ENCODE assay signal across 8 cellular contexts in the genomic region with DNA sequence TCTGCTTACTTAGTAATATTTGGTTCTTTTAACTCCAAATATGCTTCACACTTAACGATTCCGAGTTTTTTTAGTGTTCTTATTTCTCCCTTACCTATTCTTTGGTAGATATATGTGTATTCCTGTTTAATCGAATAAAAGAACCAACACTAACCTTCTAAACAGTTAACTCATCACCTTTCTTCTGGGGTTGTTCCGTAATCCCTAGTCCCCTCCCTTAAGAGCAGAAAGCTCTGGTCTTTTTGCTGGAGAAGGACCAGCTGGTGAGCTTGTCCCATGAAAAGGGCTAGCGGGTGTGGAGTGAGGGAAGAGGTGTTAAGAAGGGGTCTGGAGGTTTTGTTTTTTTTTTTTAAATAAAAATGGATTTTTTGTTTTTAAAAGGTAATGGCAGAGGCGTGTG. TPM values are rescaled to one million over a fixed set of nuclear protein-coding genes. Genes with fewer than 3 reads are reported as not detected.
A peak's percentile ranks its signal among the peaks of the same experiment; 100 is the strongest.
DNase-seq lines count a peak whose midpoint lies in the region; ATAC-seq and TF ChIP-seq lines count a peak whose summit lies in the region.
"Not testable (repeated sequence)": the region's sequence is repeated elsewhere in the genome, so short reads cannot be mapped to it uniquely, and the experiment has no call there.

No MANE protein-coding gene starts in this region.

- WGBS in ectodermal cell, 2 experiments, result 40 to 43% methylated on average over 3 of the region's 6 CpGs

- not testable (repeated sequence) for H3K9ac ChIP-seq in rectal smooth muscle tissue (ENCODE audit: low read length)

- not testable (repeated sequence) for DNase-seq in AG04449 (ENCODE audit: low read depth, low spot score); WTC11 (ENCODE audit: low spot score); left lobe of liver (ENCODE audit: low spot score)

- H3K27ac Mint-ChIP-seq in WTC11, result not testable (repeated sequence)

- peak overlapping the region; percentile 55 for H3K4me3 Mint-ChIP-seq in WTC11

- CTCF ChIA-PET in AG04449 (lab: Yijun Ruan, JAX); WTC11 (lab: Charles Lee): not testable (repeated sequence)

- H3K9me3 Mint-ChIP-seq in WTC11, result not testable (repeated sequence)

- H3K36me3 Mint-ChIP-seq in WTC11, result not testable (repeated sequence)

- H3K27ac ChIP-seq in ectodermal cell (ENCODE audit: insufficient read depth, low read depth, low read length, poor library complexity, severe bottlenecking); rectal smooth muscle tissue (ENCODE audit: low read depth, low read length): not testable (repeated sequence)

- H3K4me1 Mint-ChIP-seq in WTC11, result not testable (repeated sequence)

- not testable (repeated sequence) for H3K27me3 Mint-ChIP-seq in WTC11 (ENCODE audit: low read depth)

- not testable (repeated sequence) for H3K27me3 ChIP-seq in ectodermal cell (ENCODE audit: control insufficient read depth, insufficient read depth, low read length, poor library complexity, severe bottlenecking); rectal smooth muscle tissue (ENCODE audit: control insufficient read depth, insufficient read depth, low read length)

- H3K4me3 ChIP-seq in AG04449 (ENCODE audit: low read depth, low read length) (peak overlapping the region; percentile 23; the same call in 1 of the 2 replicates), ectodermal cell (ENCODE audit: insufficient read depth, low read depth, low read length) (peak overlapping the region; percentile 61), rectal smooth muscle tissue (ENCODE audit: low read length) (peak overlapping the region; percentile 27)

- POLR2A ChIA-PET in AG04449 (lab: Yijun Ruan, JAX); WTC11 (lab: Charles Lee): not testable (repeated sequence)

- not testable (repeated sequence) for TF ChIP-seq CTCF in AG04449 (IDR thresholded peaks at IDR 0.05; ENCODE audit: insufficient read depth, low read length, missing control alignments); WTC11 (IDR thresholded peaks at IDR 0.05)

- H3K4me1 ChIP-seq in ectodermal cell (ENCODE audit: control insufficient read depth, insufficient read depth, low read length); rectal smooth muscle tissue (ENCODE audit: control insufficient read depth, insufficient read depth, low read length): not testable (repeated sequence)

- not testable (repeated sequence) for H3K9me3 ChIP-seq in ectodermal cell (ENCODE audit: control insufficient read depth, low read length)

- not testable (repeated sequence) for H3K36me3 ChIP-seq in ectodermal cell (ENCODE audit: control insufficient read depth, insufficient read depth, low read length); rectal smooth muscle tissue (ENCODE audit: control insufficient read depth, insufficient read depth, low read length)

- peak; percentile 39 for ATAC-seq in GM19025 (IDR thresholded peaks at IDR 0.05; ENCODE audit: low read depth, unreplicated experiment)
- ATAC-seq in HG02610 (IDR thresholded peaks at IDR 0.05; ENCODE audit: unreplicated experiment), result peak; percentile 20
- ATAC-seq in HG03442 (IDR thresholded peaks at IDR 0.05; ENCODE audit: unreplicated experiment), result peak; percentile 31
- ATAC-seq in WTC11, result peak; percentile 62
- peak; percentile 68 for ATAC-seq in left lobe of liver

RNA-seq across cellular contexts. Expression of a gene that starts 0.3 kb away (rescaled TPM):
- total RNA-seq in WTC11 (2021) (119 to 125 TPM (median 124 TPM) in 3 replicates), left lobe of liver (21.5 TPM)
- 66.7 TPM for polyA plus RNA-seq in ectodermal cell (2013, experiment 1 of 4)
- 71.8 TPM for polyA plus RNA-seq in ectodermal cell (2013, experiment 2 of 4)
- polyA plus RNA-seq in ectodermal cell (2013, experiment 3 of 4), result 62.6 TPM
- polyA plus RNA-seq in ectodermal cell (2013, experiment 4 of 4), result 65.5 TPM
